7 cellular contexts compared by ENCODE assay signal in genomic region chr9:37034320-37034937, GRCh38. TPM values are rescaled to one million over a fixed set of nuclear protein-coding genes. Genes with fewer than 3 reads are reported as not detected.
DNase-seq lines count a peak whose midpoint lies in the region; ATAC-seq lines count a peak whose summit lies in the region.

No MANE protein-coding gene starts in this region.

- no peak overlapping the region for H4K5ac ChIP-seq in mesendoderm (ENCODE audit: low read length)

- peak; percentile 24 for ATAC-seq in GM21526 (IDR thresholded peaks at IDR 0.05; ENCODE audit: low FRiP score, unreplicated experiment)
- ATAC-seq in GM21723 (IDR thresholded peaks at IDR 0.05; ENCODE audit: unreplicated experiment): no peak

- H3K9me3 Mint-ChIP-seq in activated naive CD4-positive, alpha-beta T cell treated with anti-CD3 and anti-CD28 coated beads, Interleukin-2, amount 50 U/mL, for 24 hours: no peaks in the 10 kb centered on the region

- no peak overlapping the region for H3K4me3 ChIP-seq in mesendoderm (ENCODE audit: low read length)

- H2AK5ac ChIP-seq in mesendoderm (ENCODE audit: low read length): no peak overlapping the region

- intact Hi-C loops in head of caudate nucleus (cut with DNase I): no loop called here

- DNase-seq in GF-D8 (lab: John Stamatoyannopoulos, UW) (peak; percentile 54), NCI-H1105 treated with DMSO at 0.1 percent for 48 hours (lab: John Stamatoyannopoulos, UW) (peak; percentile 82), mesendoderm (peak; percentile 54), head of caudate nucleus (no peak)

- no peak overlapping the region for H3K4ac ChIP-seq in mesendoderm (ENCODE audit: low read depth, low read length)

- no peak overlapping the region for H4K8ac ChIP-seq in mesendoderm (ENCODE audit: low read depth, low read length)

- H3K23ac ChIP-seq in mesendoderm (ENCODE audit: low read length): no peak overlapping the region

- H3K27ac ChIP-seq in mesendoderm (ENCODE audit: low read depth, low read length): no peak overlapping the region

- peak overlapping the region; percentile 39 for H3K4me2 ChIP-seq in mesendoderm (ENCODE audit: low read length)

- H3K18ac ChIP-seq in mesendoderm (ENCODE audit: low read length): no peak overlapping the region

- no peak overlapping the region for H2BK120ac ChIP-seq in mesendoderm (ENCODE audit: low read depth, low read length)

- no peak overlapping the region for H3K9ac ChIP-seq in mesendoderm (ENCODE audit: low read length)

- peaks cover 2% of the 10 kb centered on the region for H3K4me1 ChIP-seq in mesendoderm (ENCODE audit: control insufficient read depth, low read depth, low read length)

- H3K36me3 ChIP-seq in mesendoderm (ENCODE audit: control insufficient read depth, insufficient read depth, low read length): no peaks in the 10 kb centered on the region

- peaks cover 61% of the 10 kb centered on the region for H3K27me3 Mint-ChIP-seq in activated naive CD4-positive, alpha-beta T cell treated with anti-CD3 and anti-CD28 coated beads, Interleukin-2, amount 50 U/mL, for 24 hours

- no peaks in the 10 kb centered on the region for H3K79me2 ChIP-seq in mesendoderm (ENCODE audit: control insufficient read depth, insufficient read depth, low read length)

- no peak overlapping the region for H2BK15ac ChIP-seq in mesendoderm (replicated peaks; ENCODE audit: low read depth)

- H3K27ac Mint-ChIP-seq in activated naive CD4-positive, alpha-beta T cell treated with anti-CD3 and anti-CD28 coated beads, Interleukin-2, amount 50 U/mL, for 24 hours: no peak overlapping the region

- peak overlapping the region; percentile 79 for H3K4me3 Mint-ChIP-seq in activated naive CD4-positive, alpha-beta T cell treated with anti-CD3 and anti-CD28 coated beads, Interleukin-2, amount 50 U/mL, for 24 hours

- no peak overlapping the region for H2BK5ac ChIP-seq in mesendoderm (ENCODE audit: low read length)

- H3K79me1 ChIP-seq in mesendoderm (ENCODE audit: low read length): no peaks in the 10 kb centered on the region

- H3K56ac ChIP-seq in mesendoderm (ENCODE audit: low read length): no peak overlapping the region

- peaks cover 4% of the 10 kb centered on the region for H3K36me3 Mint-ChIP-seq in activated naive CD4-positive, alpha-beta T cell treated with anti-CD3 and anti-CD28 coated beads, Interleukin-2, amount 50 U/mL, for 24 hours

- H3K27me3 ChIP-seq in mesendoderm (ENCODE audit: insufficient read depth, low read length, poor library complexity): peaks cover 63% of the 10 kb centered on the region

- no CpG with 5 or more reads among the region's 55 CpGs for WGBS in mesendoderm (ENCODE audit: extremely low coverage, insufficient coverage, low lambda C conversion rate)

- H3K4me1 Mint-ChIP-seq in activated naive CD4-positive, alpha-beta T cell treated with anti-CD3 and anti-CD28 coated beads, Interleukin-2, amount 50 U/mL, for 24 hours: peaks cover 52% of the 10 kb centered on the region

RNA-seq across cellular contexts. Expression of gene PAX5, which starts 0.4 kb away (rescaled TPM):
- polyA plus RNA-seq in mesendoderm (2013, experiment 1 of 2): 0.06 TPM
- 0.08 TPM for polyA plus RNA-seq in mesendoderm (2013, experiment 2 of 2)

Comparison
In these comparisons a context has a peak if more than half of its experiments do, and no peak if none do; other contexts are left out.
1. DNase-seq: peak in GF-D8 (single experiment), NCI-H1105 treated with DMSO at 0.1 percent for 48 hours (single experiment) and mesendoderm (single experiment); none in head of caudate nucleus (0 of 42).